ENCODE assay signal across 18 cellular contexts in genomic region chr18:66226782-66227181, GRCh38.
DNase-seq lines count a peak whose midpoint lies in the region; ATAC-seq and TF ChIP-seq lines count a peak whose summit lies in the region.
"Had no signal": no experiment of that assay in that cellular context is flagged by ENCODE, and none has a peak within 500 bp of the region (broad histone marks: within the 10 kb centered on the region; RNA-seq: fewer than 3 reads in every experiment).

No MANE protein-coding gene starts in this region.

- H3K27ac Mint-ChIP-seq in Calu3 (ENCODE audit: unreplicated experiment): peak overlapping the region; percentile 57
- H3K27ac Mint-ChIP-seq: T-helper 17 cell had no signal

- H3K4me1 ChIP-seq in lower lobe of right lung: no peaks in the 10 kb centered on the region
- no peaks in the 10 kb centered on the region for H3K4me1 ChIP-seq in A673 (ENCODE audit: insufficient read depth, low read length, poor library complexity, severe bottlenecking)

- no peaks in the 10 kb centered on the region for H3K36me3 Mint-ChIP-seq in Calu3 (ENCODE audit: insufficient read depth, unreplicated experiment)

- no peaks in the 10 kb centered on the region for H3K36me3 ChIP-seq in lower lobe of right lung
- no peaks in the 10 kb centered on the region for H3K36me3 ChIP-seq in A673 (ENCODE audit: insufficient read depth, low read length, poor library complexity, severe bottlenecking)

- peaks cover 2% of the 10 kb centered on the region for H3K9me3 Mint-ChIP-seq in Calu3 (ENCODE audit: low read depth, unreplicated experiment)

- H3K27me3 ChIP-seq in lower lobe of right lung (ENCODE audit: low read depth): no peaks in the 10 kb centered on the region
- H3K27me3 ChIP-seq in A673 (replicated peaks; ENCODE audit: insufficient read depth, low read depth, low read length, poor library complexity): no peaks in the 10 kb centered on the region

- no peaks in the 10 kb centered on the region for H3K27me3 Mint-ChIP-seq in Calu3 (ENCODE audit: unreplicated experiment)
- H3K27me3 Mint-ChIP-seq: T-helper 17 cell had no signal

- TF ChIP-seq CTCF in Calu3 (IDR thresholded peaks at IDR 0.05; ENCODE audit: unreplicated experiment): no peak
- TF ChIP-seq CTCF in lower lobe of right lung (IDR thresholded peaks at IDR 0.05): no peak
- TF ChIP-seq CTCF in A673 (conservative IDR thresholded peaks at IDR 0.05; ENCODE audit: low read depth, low read length): no peak

- CTCF ChIA-PET in Calu3 (lab: Charles Lee) (interaction anchor here (1.2 kb wide), 1 partner anchor 10 kb away, joined by 3 read pairs; no protein-coding TSS in a partner anchor), A673 (lab: Charles Lee) (no interaction called here)

- H3K27ac ChIP-seq in lower lobe of right lung (no peak overlapping the region), A673 (ENCODE audit: low read depth, low read length, poor library complexity, severe bottlenecking) (no peak overlapping the region)

- H3K4me3 Mint-ChIP-seq in Calu3 (ENCODE audit: low read depth, unreplicated experiment): no peak overlapping the region
- H3K4me3 Mint-ChIP-seq: T-helper 17 cell had no signal

- BruUV-seq in Calu3 (replicated peaks; lab: Mats Ljungman, UMichigan) (no TSS peak), A673 (replicated peaks; lab: Mats Ljungman, UMichigan) (no TSS peak)

- H3K4me3 ChIP-seq in lower lobe of right lung (no peak overlapping the region), A673 (ENCODE audit: low read depth, low read length, poor library complexity, severe bottlenecking) (no peak overlapping the region)

- POLR2A ChIA-PET in A673 (lab: Charles Lee; ENCODE audit: low non-redundant PET): no interaction called here

- peak in 2 of 3 experiments; percentile 26 to 36 for DNase-seq in NCI-H1417 (lab: John Stamatoyannopoulos, UW)
- DNase-seq in NCI-H1417 treated with DMSO at 0.1 percent for 48 hours (lab: John Stamatoyannopoulos, UW): no peak
- DNase-seq in Calu3: peak; percentile 43
- peak; percentile 74 for DNase-seq in NCI-H510A treated with DMSO at 0.1 percent for 48 hours (lab: John Stamatoyannopoulos, UW)
- no peak for DNase-seq in lower lobe of right lung
- no peak for DNase-seq in stimulated activated CD4-positive, alpha-beta T cell treated with anti-CD3 and anti-CD28 coated beads, Interleukin-2, amount 100 ng/mL, for 24 hours
- no peak for DNase-seq in A673 (ENCODE audit: low spot score)
- DNase-seq: C1 segment of cervical spinal cord; DMS79; HCEC 1CT; IMR-90; Kasumi-1; NCI-H1694; NK-92 treated with Interleukin-12 subunit alpha and Interleukin-12 subunit beta, amount 100 ng/mL, for 24 hours; T-helper 17 cell had no signal

- peaks cover 8% of the 10 kb centered on the region for H3K4me1 Mint-ChIP-seq in Calu3 (ENCODE audit: low read depth, unreplicated experiment)
- H3K4me1 Mint-ChIP-seq: T-helper 17 cell had no signal

- ATAC-seq in lower lobe of right lung (peak; percentile 70 to 76), GM21381 (IDR thresholded peaks at IDR 0.05; ENCODE audit: unreplicated experiment) (no peak)
- ATAC-seq: Right ventricle myocardium inferior, SK-N-SH treated with all-trans-retinoic acid at 6 μM for 48 hours, T-helper 17 cell had no signal

- no peaks in the 10 kb centered on the region for H3K9me3 ChIP-seq in lower lobe of right lung
- H3K9me3 ChIP-seq in A673 (ENCODE audit: low read depth, low read length, poor library complexity, severe bottlenecking): no peaks in the 10 kb centered on the region

- intact Hi-C loops in Calu3 (cut with micrococcal nuclease; ENCODE audit: unreplicated experiment): no loop called here
- intact Hi-C loops in lower lobe of right lung (cut with DNase I): no loop called here
- intact Hi-C loops in A673 (cut with micrococcal nuclease; ENCODE audit: unreplicated experiment): no loop called here

Comparison
In these comparisons a context has a peak if more than half of its experiments do, and no peak if none do; other contexts are left out.
1. DNase-seq: peak in NCI-H1417 (2 of 3), Calu3 (single experiment) and NCI-H510A treated with DMSO at 0.1 percent for 48 hours (single experiment); none in NCI-H1417 treated with DMSO at 0.1 percent for 48 hours (single experiment), lower lobe of right lung (single experiment), stimulated activated CD4-positive, alpha-beta T cell treated with anti-CD3 and anti-CD28 coated beads, Interleukin-2, amount 100 ng/mL, for 24 hours (0 of 2) and A673 (single experiment).